8 cellular contexts compared by ENCODE assay signal in the genomic region with DNA sequence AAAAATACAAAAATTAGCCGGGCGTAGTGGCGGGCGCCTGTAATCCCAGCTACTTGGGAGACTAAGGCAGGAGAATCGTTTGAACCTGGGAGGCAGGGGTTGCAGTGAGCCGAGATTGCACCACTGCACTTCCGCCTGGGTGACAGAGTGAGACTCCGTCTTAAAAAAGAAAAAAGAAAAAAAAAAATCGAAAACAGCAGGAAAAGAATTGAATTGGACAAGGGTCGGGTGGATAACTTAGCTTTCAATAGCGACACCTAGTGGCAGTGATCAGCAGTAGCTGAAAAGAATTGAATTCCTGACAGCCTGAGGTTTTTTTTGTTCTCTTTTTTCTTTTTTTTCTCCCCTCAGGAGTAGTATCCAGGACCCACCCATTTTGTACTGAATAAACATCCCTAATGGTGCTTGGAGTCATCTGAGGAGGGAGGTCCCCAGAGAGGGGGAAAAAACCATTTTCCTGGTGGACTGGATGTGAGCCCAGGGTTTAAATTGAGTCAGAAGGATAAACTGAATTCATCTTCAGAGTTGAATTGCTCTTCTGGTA. TPM values are rescaled to one million over a fixed set of nuclear protein-coding genes. Genes with fewer than 3 reads are reported as not detected.
DNase-seq lines count a peak whose midpoint lies in the region; ATAC-seq and TF ChIP-seq lines count a peak whose summit lies in the region.

No MANE protein-coding gene starts in this region.

- CTCF ChIA-PET in SK-N-SH (lab: Yijun Ruan, JAX) = interaction anchor here (0.5 to 4.6 kb wide), 55 partner anchors 9 to 536 kb away, joined by 3 to 81 read pairs (median 4); a partner anchor contains a TSS

- peak overlapping the region in 1 of 2 experiments; percentile 30; a peak in 1 of 4 replicates for H3K4me3 ChIP-seq in SK-N-SH (ENCODE audit: low read depth in 2 of 2, low read length in 1 of 2)
- H3K4me3 ChIP-seq in astrocyte of the cerebellum (ENCODE audit: low read depth, low read length) = no peak overlapping the region
- no peak overlapping the region for H3K4me3 ChIP-seq in skeletal muscle cell (ENCODE audit: low read depth, low read length)

- H3K4me1 ChIP-seq in SK-N-SH (ENCODE audit: control insufficient read depth in 1 of 2, insufficient read depth in 2 of 2, low read depth in 1 of 2, low read length in 1 of 2) = no peaks in the 10 kb centered on the region

- TF ChIP-seq CTCF in SK-N-SH (IDR thresholded peaks at IDR 0.05) (peak; percentile 99), astrocyte of the cerebellum (IDR thresholded peaks at IDR 0.05; ENCODE audit: low read depth, low read length, missing control alignments) (peak; percentile 77)

- H3K27ac ChIP-seq in SK-N-SH (ENCODE audit: low read depth in 2 of 2, low read length in 1 of 2) = no peak overlapping the region

- POLR2A ChIA-PET in SK-N-SH (lab: Yijun Ruan, JAX) = interaction anchor here (0.6 kb wide), 1 partner anchor 119 kb away, joined by 7 read pairs; no protein-coding TSS in a partner anchor

- peak overlapping the region; percentile 25; the same call in 1 of the 2 replicates for H3K4me2 ChIP-seq in SK-N-SH

- peak overlapping the region; percentile 73 for H2AFZ ChIP-seq in SK-N-SH (ENCODE audit: low read depth)

- peak; percentile 93 for TF ChIP-seq RAD21 in SK-N-SH (IDR thresholded peaks at IDR 0.05; ENCODE audit: low read length)

- no peaks in the 10 kb centered on the region for H3K79me2 ChIP-seq in SK-N-SH (ENCODE audit: insufficient read depth)

- TF ChIP-seq EP300 in SK-N-SH (IDR thresholded peaks at IDR 0.05; ENCODE audit: borderline replicate concordance in 1 of 2, low read depth in 1 of 2, low read length in 1 of 2) = no peak

- WGBS in SK-N-SH (ENCODE audit: low lambda C conversion rate) = 34% methylated on average over 11 of the region's 11 CpGs

- H3K9ac ChIP-seq in SK-N-SH = no peak overlapping the region

- no peaks in the 10 kb centered on the region for H3K9me3 ChIP-seq in SK-N-SH

- intact Hi-C loops in Right ventricle myocardium inferior (cut with DNase I) = loop anchor here (1.0 to 5.0 kb wide), 3 partner anchors 89 to 250 kb away; a partner anchor contains a TSS
- intact Hi-C loops in cardiac septum (cut with DNase I) = loop anchor here (2.0 to 5.0 kb wide), 4 partner anchors 88 to 257 kb away; a partner anchor contains a TSS

- H3F3A ChIP-seq in SK-N-SH (replicated peaks; ENCODE audit: insufficient read depth) = peaks cover 5% of the 10 kb centered on the region

- DNase-seq in Right ventricle myocardium inferior (ENCODE audit: missing footprints) (no peak), cardiac septum (ENCODE audit: low spot score) (no peak), NCI-H1105 (lab: John Stamatoyannopoulos, UW) (peak; percentile 70), SK-N-SH (peak; percentile 83), astrocyte of the cerebellum (ENCODE audit: low read depth) (peak; percentile 76), iPS DF 19.7 (ENCODE audit: low read depth, low spot score) (peak; percentile 47), skeletal muscle cell (ENCODE audit: low read depth) (peak; percentile 51)

- H3K9me2 ChIP-seq in SK-N-SH = no peaks in the 10 kb centered on the region

- ATAC-seq in Right ventricle myocardium inferior (peak; percentile 62), HG03354 (IDR thresholded peaks at IDR 0.05; ENCODE audit: poor library complexity, severe bottlenecking, unreplicated experiment) (no peak)

- no peaks in the 10 kb centered on the region for H3K27me3 ChIP-seq in SK-N-SH (ENCODE audit: insufficient read depth)

- in situ Hi-C loops in astrocyte of the cerebellum (cut with HindIII; ENCODE audit: low sequenced_read_pairs) = loop anchor here (25.0 kb wide), 1 partner anchor 258 kb away; no protein-coding TSS in a partner anchor

- no peaks in the 10 kb centered on the region for H3K36me3 ChIP-seq in SK-N-SH (replicated peaks in 1 of 2; ENCODE audit: control insufficient read depth in 1 of 2, insufficient read depth in 2 of 2, low read length in 1 of 2)

- no peaks in the 10 kb centered on the region for H4K20me1 ChIP-seq in SK-N-SH (ENCODE audit: insufficient read depth)

TF ChIP-seq in SK-N-SH, 30 proteins besides CTCF, POLR2A, EP300 and RAD21 (continues in another document):
- TF ChIP-seq TEAD4 (IDR thresholded peaks at IDR 0.05; ENCODE audit: borderline replicate concordance, insufficient read depth) (no peak), MEF2A (IDR thresholded peaks at IDR 0.05; ENCODE audit: borderline replicate concordance, low read depth) (no peak), EZH2phosphoT487 (IDR thresholded peaks at IDR 0.05; ENCODE audit: borderline replicate concordance, low read depth) (no peak), FOSL2 (IDR thresholded peaks at IDR 0.05; ENCODE audit: borderline replicate concordance, low read depth) (no peak), RXRA (IDR thresholded peaks at IDR 0.05; ENCODE audit: borderline replicate concordance, low read depth) (no peak), TAF1 (IDR thresholded peaks at IDR 0.05; ENCODE audit: borderline replicate concordance, low read depth, low read length) (no peak), NRF1 (IDR thresholded peaks at IDR 0.05; ENCODE audit: low read depth, low read length) (no peak), CHD2 (IDR thresholded peaks at IDR 0.05; ENCODE audit: low read length, partially characterized antibody) (no peak), GATA2 (CRISPR knock-in tag; IDR thresholded peaks at IDR 0.05) (no peak), YY1 (IDR thresholded peaks at IDR 0.05; ENCODE audit: low read depth) (0 out of 2 replicates have a peak, but pooled peaks have one; percentile 31), ELF1 (IDR thresholded peaks at IDR 0.05) (peak; percentile 33; the same call in 1 of the 2 replicates), MXI1 (IDR thresholded peaks at IDR 0.05; ENCODE audit: low read depth, low read length) (no peak), TCF12 (IDR thresholded peaks at IDR 0.05) (no peak; the same call in 1 of the 2 replicates), GABPA (IDR thresholded peaks at IDR 0.05; ENCODE audit: low read depth) (no peak), JUND (IDR thresholded peaks at IDR 0.05) (no peak), RFX5 (IDR thresholded peaks at IDR 0.05; ENCODE audit: low read length) (no peak), NFIC (IDR thresholded peaks at IDR 0.05; ENCODE audit: borderline replicate concordance) (no peak), SIN3A (IDR thresholded peaks at IDR 0.05; ENCODE audit: borderline replicate concordance, low read depth, low read length) (no peak), SMC3 (IDR thresholded peaks at IDR 0.05; ENCODE audit: low read depth, low read length) (peak; percentile 91), FOXJ3 (CRISPR knock-in tag; IDR thresholded peaks at IDR 0.05) (no peak), RCOR1 (IDR thresholded peaks at IDR 0.05; ENCODE audit: low read length) (no peak), POLR2AphosphoS5 (IDR thresholded peaks at IDR 0.05; ENCODE audit: low read depth, low read length) (no peak), FOXM1 (IDR thresholded peaks at IDR 0.05; ENCODE audit: low read depth) (peak; percentile 14; the same call in 1 of the 2 replicates)
- TF ChIP-seq, protein P1, sequence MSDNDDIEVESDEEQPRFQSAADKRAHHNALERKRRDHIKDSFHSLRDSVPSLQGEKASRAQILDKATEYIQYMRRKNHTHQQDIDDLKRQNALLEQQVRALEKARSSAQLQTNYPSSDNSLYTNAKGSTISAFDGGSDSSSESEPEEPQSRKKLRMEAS (IDR thresholded peaks at IDR 0.05; ENCODE audit: low read depth) = no peak
- TF ChIP-seq, protein P2, sequence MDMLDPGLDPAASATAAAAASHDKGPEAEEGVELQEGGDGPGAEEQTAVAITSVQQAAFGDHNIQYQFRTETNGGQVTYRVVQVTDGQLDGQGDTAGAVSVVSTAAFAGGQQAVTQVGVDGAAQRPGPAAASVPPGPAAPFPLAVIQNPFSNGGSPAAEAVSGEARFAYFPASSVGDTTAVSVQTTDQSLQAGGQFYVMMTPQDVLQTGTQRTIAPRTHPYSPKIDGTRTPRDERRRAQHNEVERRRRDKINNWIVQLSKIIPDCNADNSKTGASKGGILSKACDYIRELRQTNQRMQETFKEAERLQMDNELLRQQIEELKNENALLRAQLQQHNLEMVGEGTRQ (IDR thresholded peaks at IDR 0.05; ENCODE audit: borderline replicate concordance, low read depth, low read length) = no peak
- TF ChIP-seq, protein P3, sequence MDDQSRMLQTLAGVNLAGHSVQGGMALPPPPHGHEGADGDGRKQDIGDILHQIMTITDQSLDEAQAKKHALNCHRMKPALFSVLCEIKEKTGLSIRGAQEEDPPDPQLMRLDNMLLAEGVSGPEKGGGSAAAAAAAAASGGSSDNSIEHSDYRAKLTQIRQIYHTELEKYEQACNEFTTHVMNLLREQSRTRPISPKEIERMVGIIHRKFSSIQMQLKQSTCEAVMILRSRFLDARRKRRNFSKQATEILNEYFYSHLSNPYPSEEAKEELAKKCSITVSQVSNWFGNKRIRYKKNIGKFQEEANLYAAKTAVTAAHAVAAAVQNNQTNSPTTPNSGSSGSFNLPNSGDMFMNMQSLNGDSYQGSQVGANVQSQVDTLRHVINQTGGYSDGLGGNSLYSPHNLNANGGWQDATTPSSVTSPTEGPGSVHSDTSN (IDR thresholded peaks at IDR 0.05) = peak; percentile 86
- TF ChIP-seq, protein P4, sequence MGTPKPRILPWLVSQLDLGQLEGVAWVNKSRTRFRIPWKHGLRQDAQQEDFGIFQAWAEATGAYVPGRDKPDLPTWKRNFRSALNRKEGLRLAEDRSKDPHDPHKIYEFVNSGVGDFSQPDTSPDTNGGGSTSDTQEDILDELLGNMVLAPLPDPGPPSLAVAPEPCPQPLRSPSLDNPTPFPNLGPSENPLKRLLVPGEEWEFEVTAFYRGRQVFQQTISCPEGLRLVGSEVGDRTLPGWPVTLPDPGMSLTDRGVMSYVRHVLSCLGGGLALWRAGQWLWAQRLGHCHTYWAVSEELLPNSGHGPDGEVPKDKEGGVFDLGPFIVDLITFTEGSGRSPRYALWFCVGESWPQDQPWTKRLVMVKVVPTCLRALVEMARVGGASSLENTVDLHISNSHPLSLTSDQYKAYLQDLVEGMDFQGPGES (IDR thresholded peaks at IDR 0.05; ENCODE audit: low read depth, low read length) = no peak
- TF ChIP-seq, protein P5, sequence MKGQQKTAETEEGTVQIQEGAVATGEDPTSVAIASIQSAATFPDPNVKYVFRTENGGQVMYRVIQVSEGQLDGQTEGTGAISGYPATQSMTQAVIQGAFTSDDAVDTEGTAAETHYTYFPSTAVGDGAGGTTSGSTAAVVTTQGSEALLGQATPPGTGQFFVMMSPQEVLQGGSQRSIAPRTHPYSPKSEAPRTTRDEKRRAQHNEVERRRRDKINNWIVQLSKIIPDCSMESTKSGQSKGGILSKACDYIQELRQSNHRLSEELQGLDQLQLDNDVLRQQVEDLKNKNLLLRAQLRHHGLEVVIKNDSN (IDR thresholded peaks at IDR 0.05; ENCODE audit: borderline replicate concordance, low read depth) = no peak

RNA-seq across cellular contexts. Expression of a gene that starts 55.1 kb away (rescaled TPM):
- 699 TPM for total RNA-seq in Right ventricle myocardium inferior
- total RNA-seq in cardiac septum = 494 TPM
- polyA plus RNA-seq in SK-N-SH (2012; rRNA removed) = 22.9 and 23.8 TPM in 2 replicates
- 39.2 and 65.4 TPM in 2 replicates for polyA plus RNA-seq in SK-N-SH (2012; cell fraction: cytosol; rRNA removed)
- 5.1 and 12.5 TPM in 2 replicates for polyA plus RNA-seq in SK-N-SH (2012; cell fraction: nucleus; rRNA removed)

Comparison
In these comparisons a context has a peak if more than half of its experiments do, and no peak if none do; other contexts are left out.
1. DNase-seq: peak in NCI-H1105 (single experiment), SK-N-SH (single experiment), astrocyte of the cerebellum (single experiment), iPS DF 19.7 (single experiment) and skeletal muscle cell (single experiment); none in Right ventricle myocardium inferior (single experiment) and cardiac septum (single experiment).